In the genomic region with DNA sequence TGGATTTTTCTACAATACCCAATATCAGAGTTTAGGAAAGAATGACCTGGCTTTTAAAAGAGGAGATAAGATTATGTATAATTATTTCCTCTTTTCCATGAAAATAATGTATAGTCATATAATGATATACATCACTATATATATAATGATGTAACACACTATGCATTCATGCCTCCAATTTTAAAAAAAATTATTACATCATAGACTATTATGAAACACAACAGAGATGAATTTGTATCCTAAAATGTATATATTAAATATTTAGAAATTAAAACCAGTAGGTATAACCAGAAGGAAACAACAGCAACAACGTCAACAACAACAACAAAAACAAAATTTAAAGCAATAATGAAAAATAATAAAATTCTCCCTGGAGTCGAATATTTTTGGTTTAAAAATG, we compare ENCODE assay signal across 7 cellular contexts.
"Had no signal": no experiment of that assay in that cellular context is flagged by ENCODE, and none has a peak within 500 bp of the region (broad histone marks: within the 10 kb centered on the region; RNA-seq: fewer than 3 reads in every experiment).

No MANE protein-coding gene starts in this region.

- H3K9ac ChIP-seq: GM23248 had no signal

- ATAC-seq: HCT116 had no signal

- H3K4me1 ChIP-seq: HAP-1 had no signal

- H3K9me3 ChIP-seq: HAP-1 had no signal

- H3K27ac ChIP-seq: GM23248 had no signal

- FAIRE-seq: HTR-8/SVneo had no signal

- H2AFZ ChIP-seq: GM23248 had no signal

- H3K4me3 ChIP-seq: GM23248, HAP-1 had no signal

- DNase-seq: GM23248, GOT3, H7, KBM-7 had no signal

- H3K36me3 ChIP-seq: HAP-1 had no signal
